Comparison of ENCODE assay signal across 12 cellular contexts in genomic region chr2:23491622-23492336, GRCh38.
"Had no signal": no experiment of that assay in that cellular context is flagged by ENCODE, and none has a peak within 500 bp of the region (broad histone marks: within the 10 kb centered on the region; RNA-seq: fewer than 3 reads in every experiment).

No MANE protein-coding gene starts in this region.

- H3K4me3 ChIP-seq: adrenal gland, body of pancreas, gastrocnemius medialis, stomach, thoracic aorta had no signal

- H3K27ac Mint-ChIP-seq: activated T-cell treated with anti-CD3 and anti-CD28 coated beads, Interleukin-2, amount 50 U/mL, for 72 hours; nephron progenitor cell had no signal

- H3K27ac ChIP-seq: body of pancreas, gastrocnemius medialis, thoracic aorta had no signal

- H3K9me3 ChIP-seq: adrenal gland, body of pancreas, gastrocnemius medialis, stomach, thoracic aorta had no signal

- H3K36me3 ChIP-seq: adrenal gland, gastrocnemius medialis, stomach, thoracic aorta had no signal

- DNase-seq: activated CD4-positive, alpha-beta T cell treated with anti-CD3 and anti-CD28 coated beads, Interleukin-2, amount 50 U/mL, for 48 hours; activated T-cell treated with anti-CD3 and anti-CD28 coated beads, Interleukin-2, amount 50 U/mL, for 72 hours; adrenal gland; body of pancreas; effector memory CD4-positive, alpha-beta T cell; gastrocnemius medialis; nephron progenitor cell; stimulated activated CD4-positive, alpha-beta T cell treated with anti-CD3 and anti-CD28 coated beads, Interleukin-15, amount 100 ng/mL, for 24 hours; stimulated activated CD4-positive, alpha-beta T cell treated with anti-CD3 and anti-CD28 coated beads, Interleukin-4, amount 100 ng/mL, for 24 hours; stomach had no signal

- H3K4me3 Mint-ChIP-seq: activated T-cell treated with anti-CD3 and anti-CD28 coated beads, Interleukin-2, amount 50 U/mL, for 72 hours; central memory CD8-positive, alpha-beta T cell; nephron progenitor cell had no signal

- H3K27me3 ChIP-seq: adrenal gland, body of pancreas, gastrocnemius medialis had no signal

- ATAC-seq: activated T-cell treated with anti-CD3 and anti-CD28 coated beads, Interleukin-2, amount 50 U/mL, for 72 hours; body of pancreas; gastrocnemius medialis had no signal
